In the genomic region with DNA sequence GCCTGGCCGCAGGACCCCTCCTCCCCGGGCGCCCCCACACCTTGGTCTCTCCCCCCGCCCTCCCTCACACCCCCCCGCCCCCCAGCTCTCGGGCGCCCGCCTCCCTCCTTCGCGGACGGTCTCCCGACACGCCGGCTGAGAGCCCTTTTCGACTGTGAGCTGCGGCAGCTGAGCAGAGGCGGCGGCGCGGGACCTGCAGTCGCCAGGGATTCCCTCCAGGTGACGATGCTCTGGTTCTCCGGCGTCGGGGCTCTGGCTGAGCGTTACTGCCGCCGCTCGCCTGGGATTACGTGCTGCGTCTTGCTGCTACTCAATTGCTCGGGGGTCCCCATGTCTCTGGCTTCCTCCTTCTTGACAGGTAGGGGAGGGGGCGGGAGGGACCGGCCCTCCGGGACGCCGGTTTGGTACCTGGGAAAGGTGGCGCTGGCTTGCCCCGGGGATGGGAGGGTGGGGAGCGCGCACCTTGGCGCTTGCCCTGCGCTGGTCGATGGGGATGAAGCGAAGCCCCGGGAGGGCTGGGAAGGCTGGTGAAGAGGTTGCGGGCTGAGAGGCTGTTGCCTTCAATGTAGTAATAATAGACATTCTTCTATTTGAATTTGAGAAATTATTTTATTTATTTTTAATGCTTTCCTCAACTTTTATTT, we compare ENCODE assay signal across 1 cellular context.
TF ChIP-seq lines count a peak whose summit lies in the region.

A gene (plus strand): TSS at position 151 of the 644 bp plus-strand sequence. CDS start 75 bp downstream, at position 226.

TF ChIP-seq in IMR-90, 13 proteins besides CTCF, POLR2A, EP300 and RAD21 (continued from another document):
- TF ChIP-seq, protein P1, sequence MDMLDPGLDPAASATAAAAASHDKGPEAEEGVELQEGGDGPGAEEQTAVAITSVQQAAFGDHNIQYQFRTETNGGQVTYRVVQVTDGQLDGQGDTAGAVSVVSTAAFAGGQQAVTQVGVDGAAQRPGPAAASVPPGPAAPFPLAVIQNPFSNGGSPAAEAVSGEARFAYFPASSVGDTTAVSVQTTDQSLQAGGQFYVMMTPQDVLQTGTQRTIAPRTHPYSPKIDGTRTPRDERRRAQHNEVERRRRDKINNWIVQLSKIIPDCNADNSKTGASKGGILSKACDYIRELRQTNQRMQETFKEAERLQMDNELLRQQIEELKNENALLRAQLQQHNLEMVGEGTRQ (IDR thresholded peaks at IDR 0.05; ENCODE audit: low read depth, low read length): no peak
- TF ChIP-seq FOS (IDR thresholded peaks at IDR 0.05; ENCODE audit: low read depth, low read length) (no peak), MAFK (IDR thresholded peaks at IDR 0.05; ENCODE audit: low read depth, low read length) (no peak), BHLHE40 (IDR thresholded peaks at IDR 0.05; ENCODE audit: low read depth, low read length) (no peak), MAZ (IDR thresholded peaks at IDR 0.05; ENCODE audit: borderline replicate concordance, low read depth, low read length) (no peak), RCOR1 (IDR thresholded peaks at IDR 0.05; ENCODE audit: insufficient replicate concordance, low read length) (no peak), RFX5 (IDR thresholded peaks at IDR 0.05; ENCODE audit: low read depth, low read length) (no peak), SMC3 (IDR thresholded peaks at IDR 0.05; ENCODE audit: low read depth, low read length) (no peak)
